ENCODE assay signal across 17 cellular contexts in genomic region chr17:7496470-7497227, GRCh38. TPM values are rescaled to one million over a fixed set of nuclear protein-coding genes. Genes with fewer than 3 reads are reported as not detected.
DNase-seq lines count a peak whose midpoint lies in the region; ATAC-seq lines count a peak whose summit lies in the region.
"Had no signal": no experiment of that assay in that cellular context is flagged by ENCODE, and none has a peak within 500 bp of the region (broad histone marks: within the 10 kb centered on the region; RNA-seq: fewer than 3 reads in every experiment).

No MANE protein-coding gene starts in this region.

- H3K4me1 Mint-ChIP-seq in activated naive CD8-positive, alpha-beta T cell treated with anti-CD3 and anti-CD28 coated beads, Interleukin-2, amount 10 ng/mL, durations not matched to agents 7 days and 5 days: peaks cover 18% of the 10 kb centered on the region

- H3K9me3 ChIP-seq in HUES6 (ENCODE audit: control insufficient read depth, insufficient read depth, low read depth, low read length): no peaks in the 10 kb centered on the region
- H3K9me3 ChIP-seq in right cardiac atrium (ENCODE audit: control insufficient read depth, low read length): no peaks in the 10 kb centered on the region
- H3K9me3 ChIP-seq in subcutaneous abdominal adipose tissue (ENCODE audit: control insufficient read depth in 5 of 5, low read length in 5 of 5): no peaks in the 10 kb centered on the region
- H3K9me3 ChIP-seq: SJSA1, thyroid gland had no signal

- peak overlapping the region; percentile 58 for H3K27ac Mint-ChIP-seq in activated naive CD8-positive, alpha-beta T cell treated with anti-CD3 and anti-CD28 coated beads, Interleukin-2, amount 10 ng/mL, durations not matched to agents 7 days and 5 days
- H3K27ac Mint-ChIP-seq: activated naive CD4-positive, alpha-beta T cell treated with anti-CD3 and anti-CD28 coated beads, Interleukin-2, amount 10 ng/mL, durations not matched to agents 7 days and 5 days had no signal

- H3K4me3 Mint-ChIP-seq in activated naive CD8-positive, alpha-beta T cell treated with anti-CD3 and anti-CD28 coated beads, Interleukin-2, amount 10 ng/mL, durations not matched to agents 7 days and 5 days: no peak overlapping the region
- H3K4me3 Mint-ChIP-seq: activated naive CD4-positive, alpha-beta T cell treated with anti-CD3 and anti-CD28 coated beads, Interleukin-2, amount 10 ng/mL, durations not matched to agents 7 days and 5 days had no signal

- H3K9ac ChIP-seq in HUES6 (ENCODE audit: low read length): no peak overlapping the region
- H3K9ac ChIP-seq in subcutaneous abdominal adipose tissue (ENCODE audit: low read length in 5 of 5): peak overlapping the region in 1 of 5 donors; percentile 3

- H3K9me3 Mint-ChIP-seq in activated naive CD8-positive, alpha-beta T cell treated with anti-CD3 and anti-CD28 coated beads, Interleukin-2, amount 10 ng/mL, durations not matched to agents 7 days and 5 days: no peaks in the 10 kb centered on the region
- H3K9me3 Mint-ChIP-seq: activated naive CD4-positive, alpha-beta T cell treated with anti-CD3 and anti-CD28 coated beads, Interleukin-2, amount 10 ng/mL, durations not matched to agents 7 days and 5 days had no signal

- H3K4me3 ChIP-seq in HUES6 (ENCODE audit: low read depth, low read length) (no peak overlapping the region), right cardiac atrium (ENCODE audit: low read length) (no peak overlapping the region), subcutaneous abdominal adipose tissue (ENCODE audit: low read depth in 1 of 5, low read length in 5 of 5) (peak overlapping the region in 2 of 5 donors; percentile 6 to 26)
- H3K4me3 ChIP-seq: cardiac muscle cell, SJSA1, thyroid gland had no signal

- H3K27ac ChIP-seq in HUES6 (ENCODE audit: low read depth, low read length) (0 out of 2 replicates have a peak overlapping the region, but pooled peaks have one; percentile 13), right cardiac atrium (ENCODE audit: low read length) (peak overlapping the region; percentile 49), subcutaneous abdominal adipose tissue (ENCODE audit: low read depth, low read length) (peak overlapping the region; percentile 57)
- H3K27ac ChIP-seq: cardiac muscle cell, SJSA1, thyroid gland had no signal

- WGBS in right cardiac atrium: 70% methylated on average over 21 of the region's 21 CpGs

- no peak for ATAC-seq in activated naive CD8-positive, alpha-beta T cell treated with anti-CD3 and anti-CD28 coated beads, Interleukin-2, amount 10 ng/mL, durations not matched to agents 7 days and 5 days (ENCODE audit: low read depth)
- ATAC-seq in right cardiac atrium: peak; percentile 61 to 89
- no peak for ATAC-seq in GM21723 (IDR thresholded peaks at IDR 0.05; ENCODE audit: unreplicated experiment)
- ATAC-seq in HG03135 (IDR thresholded peaks at IDR 0.05; ENCODE audit: unreplicated experiment): no peak

- POLR2A ChIA-PET in activated naive CD8-positive, alpha-beta T cell treated with anti-CD3 and anti-CD28 coated beads, Interleukin-2, amount 10 ng/mL, durations not matched to agents 7 days and 5 days (lab: Charles Lee): interaction anchor here (2.0 kb wide), 1 partner anchor 12 kb away, joined by 7 read pairs; the partner anchor contains the start of gene POLR2A

- intact Hi-C loops in right cardiac atrium (cut with DNase I): no loop called here

- H3K36me3 ChIP-seq in HUES6 (ENCODE audit: control insufficient read depth, insufficient read depth, low read length): peaks cover 79% of the 10 kb centered on the region
- H3K36me3 ChIP-seq in subcutaneous abdominal adipose tissue (ENCODE audit: control insufficient read depth in 5 of 5, insufficient read depth in 5 of 5, low read length in 5 of 5): peaks cover 9 to 63% (median 54%) of the 10 kb centered on the region in 5 donors

- H3K36me3 Mint-ChIP-seq in activated naive CD8-positive, alpha-beta T cell treated with anti-CD3 and anti-CD28 coated beads, Interleukin-2, amount 10 ng/mL, durations not matched to agents 7 days and 5 days: peaks cover 48% of the 10 kb centered on the region

- H3K4me1 ChIP-seq in HUES6 (ENCODE audit: control insufficient read depth, insufficient read depth, low read length) (no peaks in the 10 kb centered on the region), right cardiac atrium (ENCODE audit: control insufficient read depth, insufficient read depth, low read length) (peaks cover 5% of the 10 kb centered on the region), subcutaneous abdominal adipose tissue (ENCODE audit: control insufficient read depth in 5 of 5, insufficient read depth in 5 of 5, low read length in 5 of 5) (peaks cover 3 to 38% (median 7%) of the 10 kb centered on the region in 5 donors)
- H3K4me1 ChIP-seq: SJSA1 had no signal

- no peaks in the 10 kb centered on the region for H3K27me3 Mint-ChIP-seq in activated naive CD8-positive, alpha-beta T cell treated with anti-CD3 and anti-CD28 coated beads, Interleukin-2, amount 10 ng/mL, durations not matched to agents 7 days and 5 days
- H3K27me3 Mint-ChIP-seq: activated naive CD4-positive, alpha-beta T cell treated with anti-CD3 and anti-CD28 coated beads, Interleukin-2, amount 10 ng/mL, durations not matched to agents 7 days and 5 days; CD4-positive, CD25-positive, alpha-beta regulatory T cell had no signal

- H3K27me3 ChIP-seq in HUES6 (ENCODE audit: control insufficient read depth, insufficient read depth, low read length) (no peaks in the 10 kb centered on the region), right cardiac atrium (ENCODE audit: control insufficient read depth, insufficient read depth) (no peaks in the 10 kb centered on the region), subcutaneous abdominal adipose tissue (ENCODE audit: control insufficient read depth in 5 of 5, insufficient read depth in 4 of 5, low read length in 5 of 5) (no peaks in the 10 kb centered on the region)
- H3K27me3 ChIP-seq: cardiac muscle cell, SJSA1, thyroid gland had no signal

- DNase-seq in activated naive CD8-positive, alpha-beta T cell treated with anti-CD3 and anti-CD28 coated beads, Interleukin-2, amount 10 ng/mL, durations not matched to agents 7 days and 5 days: no peak
- DNase-seq in right cardiac atrium (peak in 2 of 3 donors; percentile 48 to 74), DMS79 (lab: John Stamatoyannopoulos, UW) (no peak)
- DNase-seq: activated naive CD4-positive, alpha-beta T cell treated with anti-CD3 and anti-CD28 coated beads, Interleukin-2, amount 10 ng/mL, durations not matched to agents 7 days and 5 days; CD4-positive, CD25-positive, alpha-beta regulatory T cell; NCI-H1092; NCI-H2171 treated with DMSO at 0.1 percent for 48 hours; NK-92 treated with Interleukin-12 subunit alpha and Interleukin-12 subunit beta, amount 100 ng/mL, for 24 hours; stimulated activated CD4-positive, alpha-beta T cell treated with anti-CD3 and anti-CD28 coated beads, Interleukin-1b, Interleukin-23, amount 100 ng/mL, for 48 hours; thyroid gland had no signal

RNA-seq across cellular contexts. Expression of gene POLR2A, which starts 12.5 kb away (rescaled TPM):
- 100 to 1,000 TPM; 192 to 214 TPM for total RNA-seq in activated naive CD8-positive, alpha-beta T cell treated with anti-CD3 and anti-CD28 coated beads, Interleukin-2, amount 10 ng/mL, durations not matched to agents 7 days and 5 days
- 10 to 100 TPM; 41.9 to 51.4 (median 47.4) TPM for total RNA-seq in right cardiac atrium
- 22.3 TPM for polyA plus RNA-seq in right cardiac atrium

RNA-seq across cellular contexts. Expression of gene SLC35G6, which starts 15.4 kb away (rescaled TPM):
- total RNA-seq in activated naive CD8-positive, alpha-beta T cell treated with anti-CD3 and anti-CD28 coated beads, Interleukin-2, amount 10 ng/mL, durations not matched to agents 7 days and 5 days: not detected
- not detected for total RNA-seq in right cardiac atrium
- polyA plus RNA-seq in right cardiac atrium: not detected
- total RNA-seq: cardiac muscle cell; CD4-positive, CD25-positive, alpha-beta regulatory T cell; kidney epithelial cell; SJSA1; thyroid gland had no signal
- polyA plus RNA-seq: CD4-positive, CD25-positive, alpha-beta regulatory T cell had no signal

RNA-seq across cellular contexts. Expression of gene ZBTB4, which starts 17.2 kb away (rescaled TPM):
- total RNA-seq in activated naive CD8-positive, alpha-beta T cell treated with anti-CD3 and anti-CD28 coated beads, Interleukin-2, amount 10 ng/mL, durations not matched to agents 7 days and 5 days: 10 to 100 TPM; 56.0 to 58.6 TPM
- total RNA-seq in right cardiac atrium: 10 to 100 TPM; 73.6 to 86.2 (median 82.2) TPM
- polyA plus RNA-seq in right cardiac atrium: 41.7 TPM

RNA-seq across cellular contexts. Expression of gene CHRNB1, which starts 51.8 kb away (rescaled TPM):
- 10 to 100 TPM; 15.2 to 15.7 TPM for total RNA-seq in activated naive CD8-positive, alpha-beta T cell treated with anti-CD3 and anti-CD28 coated beads, Interleukin-2, amount 10 ng/mL, durations not matched to agents 7 days and 5 days
- 10 to 100 TPM; 11.4 to 15.6 (median 13.1) TPM for total RNA-seq in right cardiac atrium
- polyA plus RNA-seq in right cardiac atrium: 16.1 TPM

RNA-seq across cellular contexts. Expression of gene TNFSF12, which starts 52.2 kb away (rescaled TPM):
- 10 to 100 TPM; 93.0 to 95.7 TPM for total RNA-seq in activated naive CD8-positive, alpha-beta T cell treated with anti-CD3 and anti-CD28 coated beads, Interleukin-2, amount 10 ng/mL, durations not matched to agents 7 days and 5 days
- 10 to 100 TPM; 42.9 to 52.0 (median 47.5) TPM for total RNA-seq in right cardiac atrium
- 58.4 TPM for polyA plus RNA-seq in right cardiac atrium

Comparison
In these comparisons a context has a peak if more than half of its experiments do, and no peak if none do; other contexts are left out.
1. ATAC-seq: peak in right cardiac atrium (2 of 2); none in activated naive CD8-positive, alpha-beta T cell treated with anti-CD3 and anti-CD28 coated beads, Interleukin-2, amount 10 ng/mL, durations not matched to agents 7 days and 5 days (single experiment), GM21723 (single experiment) and HG03135 (single experiment).
2. DNase-seq: peak in right cardiac atrium (2 of 3); none in activated naive CD8-positive, alpha-beta T cell treated with anti-CD3 and anti-CD28 coated beads, Interleukin-2, amount 10 ng/mL, durations not matched to agents 7 days and 5 days (single experiment) and DMS79 (single experiment).
3. Peak in every context shown above with its lines, with median percentiles within 50 percentile points of each other: H3K27ac ChIP-seq.